In the genomic region with DNA sequence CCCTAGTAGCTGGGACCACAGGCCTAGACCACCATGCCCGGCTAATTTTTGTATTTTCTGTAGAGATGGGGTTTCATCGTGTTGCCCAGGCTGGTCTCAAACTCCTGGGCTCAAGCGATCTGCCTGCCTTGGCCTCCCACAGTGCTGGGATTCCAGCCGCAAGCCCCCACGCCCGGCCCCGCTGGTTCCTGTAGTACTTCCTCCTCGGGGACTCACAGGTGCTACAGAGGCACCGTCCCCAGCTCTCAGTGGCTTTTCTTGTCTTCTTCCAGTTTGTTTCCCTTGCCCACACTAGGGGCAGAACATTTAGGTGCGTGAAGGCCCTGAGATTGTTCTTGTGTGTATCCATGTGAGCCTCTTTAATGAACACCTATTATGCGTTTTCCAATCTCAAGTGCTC, we compare ENCODE assay signal across 15 cellular contexts. TPM values are rescaled to one million over a fixed set of nuclear protein-coding genes. Genes with fewer than 3 reads are reported as not detected.
DNase-seq lines count a peak whose midpoint lies in the region; ATAC-seq and TF ChIP-seq lines count a peak whose summit lies in the region.
"Had no signal": no experiment of that assay in that cellular context is flagged by ENCODE, and none has a peak within 500 bp of the region (broad histone marks: within the 10 kb centered on the region; RNA-seq: fewer than 3 reads in every experiment).

No MANE protein-coding gene starts in this region.

- no peak overlapping the region for H3K4me3 ChIP-seq in left lung
- H3K4me3 ChIP-seq in GM23338, result no peak overlapping the region
- H3K4me3 ChIP-seq: ascending aorta had no signal

- DNase-seq in activated naive CD4-positive, alpha-beta T cell treated with anti-CD3 and anti-CD28 coated beads, Interleukin-2, amount 50 U/mL, for 16 hours, result no peak
- DNase-seq in T-helper 17 cell (no peak), left lung (peak; percentile 32 to 70), NCI-H82 treated with DMSO at 0.1 percent for 48 hours (lab: John Stamatoyannopoulos, UW; ENCODE audit: unreplicated experiment) (no peak), activated gamma-delta T cell (lab: John Stamatoyannopoulos, UW) (no peak), GM23338 (ENCODE audit: low spot score) (no peak)
- DNase-seq in stimulated activated CD4-positive, alpha-beta T cell treated with anti-CD3 and anti-CD28 coated beads, Interleukin-4, amount 100 ng/mL, for 4 hours, result no peak
- DNase-seq: NCI-H1048; SHP77 treated with DMSO at 0.1 percent for 48 hours; stimulated activated CD4-positive, alpha-beta T cell treated with anti-CD3 and anti-CD28 coated beads, Interleukin-12 subunit alpha, Interleukin-12 subunit beta, amount 100 ng/mL, for 4 hours had no signal

- H3K4me1 ChIP-seq in left lung (peaks cover 0 to 40% of the 10 kb centered on the region in 2 donors), GM23338 (ENCODE audit: insufficient read depth) (no peaks in the 10 kb centered on the region)
- H3K4me1 ChIP-seq: ascending aorta had no signal

- ATAC-seq in T-helper 17 cell (no peak), left lung (no peak), GM23338 (no peak)

- no peaks in the 10 kb centered on the region for H3K9me3 Mint-ChIP-seq in activated naive CD4-positive, alpha-beta T cell treated with anti-CD3 and anti-CD28 coated beads, Interleukin-2, amount 50 U/mL, for 24 hours
- H3K9me3 Mint-ChIP-seq in GM23338, result peaks cover 10% of the 10 kb centered on the region; the same call in 2 of the 3 replicates

- no peak overlapping the region for H3K4me2 ChIP-seq in GM23338

- H3K27ac Mint-ChIP-seq in activated naive CD4-positive, alpha-beta T cell treated with anti-CD3 and anti-CD28 coated beads, Interleukin-2, amount 50 U/mL, for 24 hours, result peak overlapping the region; percentile 88
- H3K27ac Mint-ChIP-seq in T-helper 17 cell (peak overlapping the region; percentile 99), GM23338 (no peak overlapping the region)

- TF ChIP-seq CTCF in left lung (IDR thresholded peaks at IDR 0.05) (no peak), GM23338 (conservative IDR thresholded peaks at IDR 0.05; ENCODE audit: low read depth in 2 of 2) (no peak)

- H3K4me1 Mint-ChIP-seq in activated naive CD4-positive, alpha-beta T cell treated with anti-CD3 and anti-CD28 coated beads, Interleukin-2, amount 50 U/mL, for 24 hours, result peaks cover 71% of the 10 kb centered on the region
- H3K4me1 Mint-ChIP-seq in T-helper 17 cell (peaks cover 47% of the 10 kb centered on the region), GM23338 (peaks cover 4% of the 10 kb centered on the region)
- H3K4me1 Mint-ChIP-seq: neural crest cell had no signal

- H3K27me3 Mint-ChIP-seq in activated naive CD4-positive, alpha-beta T cell treated with anti-CD3 and anti-CD28 coated beads, Interleukin-2, amount 50 U/mL, for 24 hours, result no peaks in the 10 kb centered on the region
- H3K27me3 Mint-ChIP-seq in T-helper 17 cell (no peaks in the 10 kb centered on the region), GM23338 (ENCODE audit: insufficient read depth, low read depth, poor library complexity) (peaks cover 4% of the 10 kb centered on the region)

- no peak overlapping the region for H2AFZ ChIP-seq in GM23338

- H4K20me1 ChIP-seq in GM23338 (replicated peaks; ENCODE audit: insufficient read depth), result no peaks in the 10 kb centered on the region

- H3K9me3 ChIP-seq in T-helper 17 cell (ENCODE audit: control insufficient read depth, low read length, poor library complexity, severe bottlenecking) (no peaks in the 10 kb centered on the region), left lung (peaks cover 0 to 6% of the 10 kb centered on the region in 2 donors)

- H3F3A ChIP-seq in GM23338 (replicated peaks; ENCODE audit: low read depth), result no peaks in the 10 kb centered on the region

- intact Hi-C loops in left lung (cut with DNase I), result no loop called here

- H3K27ac ChIP-seq in left lung, result peak overlapping the region in 1 of 2 donors; percentile 89
- H3K27ac ChIP-seq in GM23338 (ENCODE audit: low read depth), result no peak overlapping the region
- H3K27ac ChIP-seq: ascending aorta had no signal

- peaks cover 8% of the 10 kb centered on the region; the same call in 1 of the 2 replicates for H3K9me2 ChIP-seq in GM23338 (ENCODE audit: insufficient read depth)

- no peaks in the 10 kb centered on the region for H3K27me3 ChIP-seq in left lung
- H3K27me3 ChIP-seq in GM23338 (ENCODE audit: insufficient read depth), result no peaks in the 10 kb centered on the region
- H3K27me3 ChIP-seq: ascending aorta had no signal

- H3K36me3 ChIP-seq in left lung, result no peaks in the 10 kb centered on the region
- H3K36me3 ChIP-seq in GM23338 (ENCODE audit: insufficient read depth), result no peaks in the 10 kb centered on the region
- H3K36me3 ChIP-seq: ascending aorta had no signal

- H3K79me2 ChIP-seq in GM23338 (replicated peaks; ENCODE audit: insufficient read depth), result no peaks in the 10 kb centered on the region

- H3K36me3 Mint-ChIP-seq in activated naive CD4-positive, alpha-beta T cell treated with anti-CD3 and anti-CD28 coated beads, Interleukin-2, amount 50 U/mL, for 24 hours, result peaks cover 14% of the 10 kb centered on the region
- peaks cover 2% of the 10 kb centered on the region for H3K36me3 Mint-ChIP-seq in T-helper 17 cell (ENCODE audit: low read depth)
- no peaks in the 10 kb centered on the region; the same call in 1 of the 3 replicates for H3K36me3 Mint-ChIP-seq in GM23338 (ENCODE audit: low read depth)

- peak overlapping the region; percentile 88 for H3K4me3 Mint-ChIP-seq in activated naive CD4-positive, alpha-beta T cell treated with anti-CD3 and anti-CD28 coated beads, Interleukin-2, amount 50 U/mL, for 24 hours
- H3K4me3 Mint-ChIP-seq in T-helper 17 cell (peak overlapping the region; percentile 89), GM23338 (no peak overlapping the region)
- H3K4me3 Mint-ChIP-seq: neural crest cell had no signal

TF ChIP-seq in GM23338, 12 proteins besides CTCF, POLR2A, EP300 and RAD21 (continues in another document):
- TF ChIP-seq, protein P1, sequence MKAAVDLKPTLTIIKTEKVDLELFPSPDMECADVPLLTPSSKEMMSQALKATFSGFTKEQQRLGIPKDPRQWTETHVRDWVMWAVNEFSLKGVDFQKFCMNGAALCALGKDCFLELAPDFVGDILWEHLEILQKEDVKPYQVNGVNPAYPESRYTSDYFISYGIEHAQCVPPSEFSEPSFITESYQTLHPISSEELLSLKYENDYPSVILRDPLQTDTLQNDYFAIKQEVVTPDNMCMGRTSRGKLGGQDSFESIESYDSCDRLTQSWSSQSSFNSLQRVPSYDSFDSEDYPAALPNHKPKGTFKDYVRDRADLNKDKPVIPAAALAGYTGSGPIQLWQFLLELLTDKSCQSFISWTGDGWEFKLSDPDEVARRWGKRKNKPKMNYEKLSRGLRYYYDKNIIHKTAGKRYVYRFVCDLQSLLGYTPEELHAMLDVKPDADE (IDR thresholded peaks at IDR 0.05), result no peak
- TF ChIP-seq EZH2phosphoT487 (IDR thresholded peaks at IDR 0.05; ENCODE audit: unreplicated experiment) (no peak), NANOG (IDR thresholded peaks at IDR 0.05; ENCODE audit: borderline replicate concordance) (no peak), CREB1 (CRISPR knock-in tag; IDR thresholded peaks at IDR 0.05; ENCODE audit: low read depth) (no peak), EZH2 (IDR thresholded peaks at IDR 0.05; ENCODE audit: low read depth, unreplicated experiment) (no peak), ZNF331 (CRISPR knock-in tag; IDR thresholded peaks at IDR 0.05; ENCODE audit: low read depth) (no peak)
- TF ChIP-seq, protein P2, sequence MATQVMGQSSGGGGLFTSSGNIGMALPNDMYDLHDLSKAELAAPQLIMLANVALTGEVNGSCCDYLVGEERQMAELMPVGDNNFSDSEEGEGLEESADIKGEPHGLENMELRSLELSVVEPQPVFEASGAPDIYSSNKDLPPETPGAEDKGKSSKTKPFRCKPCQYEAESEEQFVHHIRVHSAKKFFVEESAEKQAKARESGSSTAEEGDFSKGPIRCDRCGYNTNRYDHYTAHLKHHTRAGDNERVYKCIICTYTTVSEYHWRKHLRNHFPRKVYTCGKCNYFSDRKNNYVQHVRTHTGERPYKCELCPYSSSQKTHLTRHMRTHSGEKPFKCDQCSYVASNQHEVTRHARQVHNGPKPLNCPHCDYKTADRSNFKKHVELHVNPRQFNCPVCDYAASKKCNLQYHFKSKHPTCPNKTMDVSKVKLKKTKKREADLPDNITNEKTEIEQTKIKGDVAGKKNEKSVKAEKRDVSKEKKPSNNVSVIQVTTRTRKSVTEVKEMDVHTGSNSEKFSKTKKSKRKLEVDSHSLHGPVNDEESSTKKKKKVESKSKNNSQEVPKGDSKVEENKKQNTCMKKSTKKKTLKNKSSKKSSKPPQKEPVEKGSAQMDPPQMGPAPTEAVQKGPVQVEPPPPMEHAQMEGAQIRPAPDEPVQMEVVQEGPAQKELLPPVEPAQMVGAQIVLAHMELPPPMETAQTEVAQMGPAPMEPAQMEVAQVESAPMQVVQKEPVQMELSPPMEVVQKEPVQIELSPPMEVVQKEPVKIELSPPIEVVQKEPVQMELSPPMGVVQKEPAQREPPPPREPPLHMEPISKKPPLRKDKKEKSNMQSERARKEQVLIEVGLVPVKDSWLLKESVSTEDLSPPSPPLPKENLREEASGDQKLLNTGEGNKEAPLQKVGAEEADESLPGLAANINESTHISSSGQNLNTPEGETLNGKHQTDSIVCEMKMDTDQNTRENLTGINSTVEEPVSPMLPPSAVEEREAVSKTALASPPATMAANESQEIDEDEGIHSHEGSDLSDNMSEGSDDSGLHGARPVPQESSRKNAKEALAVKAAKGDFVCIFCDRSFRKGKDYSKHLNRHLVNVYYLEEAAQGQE (IDR thresholded peaks at IDR 0.05; ENCODE audit: unreplicated experiment), result no peak

RNA-seq across cellular contexts. Expression of a gene that starts 0.8 kb away (rescaled TPM):
- 10 to 100 TPM; 38.6 to 41.0 TPM for total RNA-seq in T-helper 17 cell
- total RNA-seq in left lung, result 1 to 10 TPM; 1.0 to 5.3 TPM
- not detected in 2 replicates for total RNA-seq in GM23338 (2014; rRNA removed; shearing (Covaris generic))
- not detected in 2 replicates for polyA plus RNA-seq in GM23338 (2016; fragmentation: Nextera tagmentation; extraction: Ambion mirVana)
- total RNA-seq: ascending aorta, glomerular endothelial cell, NCI-H460, neural crest cell had no signal

Comparison
In these comparisons a context has a peak if more than half of its experiments do, and no peak if none do; other contexts are left out.
1. DNase-seq: peak in left lung (2 of 2); none in activated naive CD4-positive, alpha-beta T cell treated with anti-CD3 and anti-CD28 coated beads, Interleukin-2, amount 50 U/mL, for 16 hours (single experiment), T-helper 17 cell (0 of 3), NCI-H82 treated with DMSO at 0.1 percent for 48 hours (single experiment), activated gamma-delta T cell (single experiment), GM23338 (single experiment) and stimulated activated CD4-positive, alpha-beta T cell treated with anti-CD3 and anti-CD28 coated beads, Interleukin-4, amount 100 ng/mL, for 4 hours (0 of 2).
2. RNA of a gene that starts 0.8 kb away (total RNA-seq): 38.6 to 41.0 TPM in T-helper 17 cell; 1.0 to 5.3 TPM in left lung and not detected in GM23338; every median in the first group is over 4 times any median in the second.